ENCODE assay signal across 1 cellular context in genomic region chr15:85010114-85010471, GRCh38.
TF ChIP-seq lines count a peak whose summit lies in the region.

No MANE protein-coding gene starts in this region.

TF ChIP-seq in IMR-90, 13 proteins besides CTCF, POLR2A, EP300 and RAD21 (continued from another document):
- TF ChIP-seq CHD1 (IDR thresholded peaks at IDR 0.05; ENCODE audit: low read depth, low read length) (no peak), USF2 (IDR thresholded peaks at IDR 0.05; ENCODE audit: low read depth, low read length) (no peak), MAFK (IDR thresholded peaks at IDR 0.05; ENCODE audit: low read depth, low read length) (no peak), SMC3 (IDR thresholded peaks at IDR 0.05; ENCODE audit: low read depth, low read length) (no peak), MXI1 (IDR thresholded peaks at IDR 0.05; ENCODE audit: borderline replicate concordance, low read depth, low read length) (no peak), BHLHE40 (IDR thresholded peaks at IDR 0.05; ENCODE audit: low read depth, low read length) (no peak)
- TF ChIP-seq, protein P1, sequence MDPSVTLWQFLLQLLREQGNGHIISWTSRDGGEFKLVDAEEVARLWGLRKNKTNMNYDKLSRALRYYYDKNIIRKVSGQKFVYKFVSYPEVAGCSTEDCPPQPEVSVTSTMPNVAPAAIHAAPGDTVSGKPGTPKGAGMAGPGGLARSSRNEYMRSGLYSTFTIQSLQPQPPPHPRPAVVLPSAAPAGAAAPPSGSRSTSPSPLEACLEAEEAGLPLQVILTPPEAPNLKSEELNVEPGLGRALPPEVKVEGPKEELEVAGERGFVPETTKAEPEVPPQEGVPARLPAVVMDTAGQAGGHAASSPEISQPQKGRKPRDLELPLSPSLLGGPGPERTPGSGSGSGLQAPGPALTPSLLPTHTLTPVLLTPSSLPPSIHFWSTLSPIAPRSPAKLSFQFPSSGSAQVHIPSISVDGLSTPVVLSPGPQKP (IDR thresholded peaks at IDR 0.05; ENCODE audit: borderline replicate concordance, low read depth, low read length): no peak
